Comparison of ENCODE assay signal across 9 cellular contexts in the genomic region with DNA sequence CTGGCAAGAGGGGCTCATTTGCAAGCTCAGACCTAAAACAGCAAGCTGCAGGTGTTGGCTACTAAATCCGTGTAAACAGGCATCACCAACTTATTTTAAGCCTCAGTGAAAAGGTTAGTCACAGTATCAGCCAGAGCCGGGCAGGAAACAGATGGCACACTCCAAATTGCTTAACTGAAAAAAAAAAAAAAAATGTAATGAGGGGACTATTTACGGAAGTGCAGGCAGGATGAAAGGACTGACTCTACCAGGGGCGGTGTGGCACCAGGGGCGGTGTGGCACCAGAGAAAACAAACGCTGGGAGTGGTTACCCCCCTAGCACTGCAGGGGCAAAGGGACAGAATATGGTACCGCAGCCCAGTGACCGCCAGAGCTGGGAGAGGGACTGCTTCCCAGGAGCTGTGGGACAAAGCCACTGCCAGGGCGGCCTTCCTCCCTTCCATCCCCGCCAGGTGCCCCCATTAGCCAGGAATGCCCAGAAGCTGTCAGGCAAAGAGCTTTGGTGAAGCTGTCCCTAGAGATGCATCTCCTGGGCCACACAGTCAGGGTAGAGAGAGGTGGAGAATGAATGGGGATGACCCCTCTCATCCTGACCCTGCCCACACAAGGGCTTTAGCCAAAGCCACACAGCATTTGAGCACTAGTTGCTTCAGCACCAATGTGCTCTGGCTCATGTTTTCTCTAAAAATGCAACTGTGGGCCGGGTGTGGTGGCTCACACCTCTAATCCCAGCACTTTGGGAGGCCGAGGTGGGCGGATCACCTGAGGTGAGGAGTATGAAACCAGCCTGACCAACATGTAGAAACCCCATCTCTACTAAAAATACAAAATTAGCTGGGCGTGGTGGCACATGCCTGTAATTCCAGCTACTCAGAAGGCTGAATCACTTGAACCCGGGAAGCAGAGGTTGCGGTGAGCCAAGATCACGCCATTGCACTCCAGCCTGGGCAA. TPM values are rescaled to one million over a fixed set of nuclear protein-coding genes. Genes with fewer than 3 reads are reported as not detected.
DNase-seq lines count a peak whose midpoint lies in the region; ATAC-seq, FAIRE-seq and TF ChIP-seq lines count a peak whose summit lies in the region.
"Had no signal": no experiment of that assay in that cellular context is flagged by ENCODE, and none has a peak within 500 bp of the region (broad histone marks: within the 10 kb centered on the region; RNA-seq: fewer than 3 reads in every experiment).

No MANE protein-coding gene starts in this region.

- no peak overlapping the region for H3K4me3 ChIP-seq in lower leg skin (ENCODE audit: low read depth, poor library complexity, severe bottlenecking)

- CTCF ChIA-PET in activated naive CD4-positive, alpha-beta T cell treated with anti-CD3 and anti-CD28 coated beads, Interleukin-2, amount 10 ng/mL, durations not matched to agents 7 days and 5 days (lab: Charles Lee), result interaction anchor here (0.7 kb wide), 2 partner anchors 10 kb away, joined by 3 to 4 read pairs; no protein-coding TSS in a partner anchor

- intact Hi-C loops in Right ventricle myocardium inferior (cut with DNase I) (no loop called here), cardiac septum (cut with DNase I) (loop anchor here (5.0 kb wide), 3 partner anchors 40 to 115 kb away; a partner anchor contains a TSS), lower leg skin (cut with DNase I; ENCODE audit: low total_unique reads) (no loop called here)

- FAIRE-seq in H54 (lab: Jason Lieb, UNC), result no peak
- FAIRE-seq: G401.6 had no signal

- H3K4me1 Mint-ChIP-seq in activated naive CD4-positive, alpha-beta T cell treated with anti-CD3 and anti-CD28 coated beads, Interleukin-2, amount 10 ng/mL, durations not matched to agents 7 days and 5 days, result peaks cover 21% of the 10 kb centered on the region

- H3K36me3 Mint-ChIP-seq in activated naive CD4-positive, alpha-beta T cell treated with anti-CD3 and anti-CD28 coated beads, Interleukin-2, amount 10 ng/mL, durations not matched to agents 7 days and 5 days, result no peaks in the 10 kb centered on the region

- no peak overlapping the region for H3K4me3 Mint-ChIP-seq in activated naive CD4-positive, alpha-beta T cell treated with anti-CD3 and anti-CD28 coated beads, Interleukin-2, amount 10 ng/mL, durations not matched to agents 7 days and 5 days

- 64 to 67% methylated on average over 17 of the region's 17 CpGs for WGBS in lower leg skin, 2 donors

- DNase-seq in Right ventricle myocardium inferior (ENCODE audit: missing footprints) (no peak), cardiac septum (ENCODE audit: low spot score) (no peak), NCI-H2081 (lab: John Stamatoyannopoulos, UW) (peak; percentile 83 to 93), lower leg skin (ENCODE audit: low spot score in 2 of 2) (peak; percentile 27 to 56), EL (no peak), H54 (ENCODE audit: insufficient read length, low spot score) (no peak)
- peak; percentile 51 for DNase-seq in activated naive CD4-positive, alpha-beta T cell treated with anti-CD3 and anti-CD28 coated beads, Interleukin-2, amount 10 ng/mL, durations not matched to agents 7 days and 5 days

- peak; percentile 54 for ATAC-seq in Right ventricle myocardium inferior
- peak; percentile 92 for ATAC-seq in HG02943 (IDR thresholded peaks at IDR 0.05; ENCODE audit: low read depth, unreplicated experiment)

- TF ChIP-seq POLR2A in lower leg skin (IDR thresholded peaks at IDR 0.05), result no peak
- TF ChIP-seq POLR2A in H54 (IDR thresholded peaks at IDR 0.05; ENCODE audit: low read depth, low read length), result no peak

- peaks cover 7% of the 10 kb centered on the region for H3K27me3 Mint-ChIP-seq in activated naive CD4-positive, alpha-beta T cell treated with anti-CD3 and anti-CD28 coated beads, Interleukin-2, amount 10 ng/mL, durations not matched to agents 7 days and 5 days

- H3K27ac Mint-ChIP-seq in activated naive CD4-positive, alpha-beta T cell treated with anti-CD3 and anti-CD28 coated beads, Interleukin-2, amount 10 ng/mL, durations not matched to agents 7 days and 5 days, result peak overlapping the region; percentile 22

- H3K9me3 Mint-ChIP-seq in activated naive CD4-positive, alpha-beta T cell treated with anti-CD3 and anti-CD28 coated beads, Interleukin-2, amount 10 ng/mL, durations not matched to agents 7 days and 5 days, result no peaks in the 10 kb centered on the region

- no peak for TF ChIP-seq CTCF in lower leg skin (IDR thresholded peaks at IDR 0.05)

RNA-seq across cellular contexts. Expression of a gene that starts 39.6 kb away (rescaled TPM):
- total RNA-seq in Right ventricle myocardium inferior, result 38.8 TPM
- total RNA-seq in cardiac septum, result 54.0 TPM
- 10 to 100 TPM in 3 of 4 donors, 1 to 10 TPM in 1; 7.3 to 15.9 (median 12.4) TPM for total RNA-seq in lower leg skin

RNA-seq across cellular contexts. Expression of a gene that starts 47.4 kb away (rescaled TPM):
- total RNA-seq in Right ventricle myocardium inferior, result 50.8 TPM
- total RNA-seq in cardiac septum, result 36.4 TPM
- 10 to 100 TPM in 1 of 4 donors, 1 to 10 TPM in 3; 5.5 to 12.7 (median 5.9) TPM for total RNA-seq in lower leg skin

Comparison
In these comparisons a context has a peak if more than half of its experiments do, and no peak if none do; other contexts are left out.
1. DNase-seq: peak in NCI-H2081 (2 of 2), activated naive CD4-positive, alpha-beta T cell treated with anti-CD3 and anti-CD28 coated beads, Interleukin-2, amount 10 ng/mL, durations not matched to agents 7 days and 5 days (single experiment) and lower leg skin (2 of 2); none in Right ventricle myocardium inferior (single experiment), cardiac septum (single experiment), EL (single experiment) and H54 (single experiment).